ENCODE assay signal across 15 cellular contexts in genomic region chr1:164641353-164641730, GRCh38.
DNase-seq lines count a peak whose midpoint lies in the region; ATAC-seq and TF ChIP-seq lines count a peak whose summit lies in the region.
"Had no signal": no experiment of that assay in that cellular context is flagged by ENCODE, and none has a peak within 500 bp of the region (broad histone marks: within the 10 kb centered on the region; RNA-seq: fewer than 3 reads in every experiment).

No MANE protein-coding gene starts in this region.

- peak overlapping the region in 2 of 3 experiments; percentile 7 to 94 for H3K27ac Mint-ChIP-seq in nephron
- no peak overlapping the region for H3K27ac Mint-ChIP-seq in naive thymus-derived CD8-positive, alpha-beta T cell
- H3K27ac Mint-ChIP-seq: activated CD4-positive, alpha-beta memory T cell treated with anti-CD3 and anti-CD28 coated beads, Interleukin-2, amount 10 ng/mL, durations not matched to agents 7 days and 5 days; activated T-helper 17 cell treated with anti-CD3 and anti-CD28 coated beads, Interleukin-2, amount 50 U/mL, for 72 hours had no signal

- H3K4me3 ChIP-seq in heart right ventricle (no peak overlapping the region), choroid plexus epithelial cell (ENCODE audit: low read depth, low read length) (no peak overlapping the region)
- H3K4me3 ChIP-seq: ascending aorta had no signal

- H3K36me3 Mint-ChIP-seq in nephron (ENCODE audit: low read depth), result peaks cover 61% of the 10 kb centered on the region
- no peaks in the 10 kb centered on the region for H3K36me3 Mint-ChIP-seq in naive thymus-derived CD8-positive, alpha-beta T cell

- H3K27ac ChIP-seq in heart right ventricle, result peak overlapping the region in 9 of 10 donors; percentile 3 to 87 (median 72)

- peaks cover 17 to 95% (median 78%) of the 10 kb centered on the region in 9 donors for H3K4me1 ChIP-seq in heart right ventricle

- POLR2A ChIA-PET in naive thymus-derived CD8-positive, alpha-beta T cell (lab: Charles Lee), result no interaction called here

- no peaks in the 10 kb centered on the region for H3K27me3 ChIP-seq in heart right ventricle
- H3K27me3 ChIP-seq: ascending aorta had no signal

- DNase-seq in heart right ventricle (peak in 1 of 2 donors; percentile 20), cardiac septum (ENCODE audit: low spot score) (no peak), choroid plexus epithelial cell (ENCODE audit: low read depth) (peak; percentile 47), NCI-H345 (lab: John Stamatoyannopoulos, UW) (no peak), NCI-H69 (lab: John Stamatoyannopoulos, UW) (no peak)
- DNase-seq in naive thymus-derived CD8-positive, alpha-beta T cell, result no peak
- DNase-seq: activated CD4-positive, alpha-beta memory T cell treated with anti-CD3 and anti-CD28 coated beads, Interleukin-2, amount 10 ng/mL, durations not matched to agents 7 days and 5 days; kidney; NCI-H2029; NCI-H774; stimulated activated CD4-positive, alpha-beta T cell treated with anti-CD3 and anti-CD28 coated beads, Interleukin-4, amount 100 ng/mL, for 24 hours had no signal

- 67 to 69% methylated on average over 5 of the region's 5 CpGs for WGBS in heart right ventricle, 2 donors

- H3K9me3 ChIP-seq in heart right ventricle, result no peaks in the 10 kb centered on the region
- H3K9me3 ChIP-seq: ascending aorta had no signal

- no peaks in the 10 kb centered on the region for H3K36me3 ChIP-seq in heart right ventricle
- H3K36me3 ChIP-seq: ascending aorta had no signal

- TF ChIP-seq CTCF in heart right ventricle (IDR thresholded peaks at IDR 0.05) (no peak), choroid plexus epithelial cell (conservative IDR thresholded peaks at IDR 0.05; ENCODE audit: low read depth, low read length) (no peak), nephron (IDR thresholded peaks at IDR 0.05; ENCODE audit: unreplicated experiment in 3 of 3) (no peak)

- H3K4me3 Mint-ChIP-seq in nephron, result no peak overlapping the region
- no peak overlapping the region for H3K4me3 Mint-ChIP-seq in naive thymus-derived CD8-positive, alpha-beta T cell
- H3K4me3 Mint-ChIP-seq: activated CD4-positive, alpha-beta memory T cell treated with anti-CD3 and anti-CD28 coated beads, Interleukin-2, amount 10 ng/mL, durations not matched to agents 7 days and 5 days; activated T-helper 17 cell treated with anti-CD3 and anti-CD28 coated beads, Interleukin-2, amount 50 U/mL, for 72 hours had no signal

- H3K9me3 Mint-ChIP-seq in nephron, result no peaks in the 10 kb centered on the region
- peaks cover 0 to 2% (median 0%) of the 10 kb centered on the region in 9 donors for H3K9me3 Mint-ChIP-seq in naive thymus-derived CD8-positive, alpha-beta T cell

- intact Hi-C loops in heart right ventricle (cut with DNase I), result no loop called here
- intact Hi-C loops in cardiac septum (cut with DNase I), result loop anchor here (5.0 kb wide), 1 partner anchor 61 kb away; no protein-coding TSS in a partner anchor

- H3K27me3 Mint-ChIP-seq in nephron (ENCODE audit: low read depth), result no peaks in the 10 kb centered on the region
- no peaks in the 10 kb centered on the region for H3K27me3 Mint-ChIP-seq in naive thymus-derived CD8-positive, alpha-beta T cell
- H3K27me3 Mint-ChIP-seq: activated CD4-positive, alpha-beta memory T cell treated with anti-CD3 and anti-CD28 coated beads, Interleukin-2, amount 10 ng/mL, durations not matched to agents 7 days and 5 days; activated T-helper 17 cell treated with anti-CD3 and anti-CD28 coated beads, Interleukin-2, amount 50 U/mL, for 72 hours had no signal

- H3K4me1 Mint-ChIP-seq in nephron, result peaks cover 83% of the 10 kb centered on the region
- no peaks in the 10 kb centered on the region for H3K4me1 Mint-ChIP-seq in naive thymus-derived CD8-positive, alpha-beta T cell
- H3K4me1 Mint-ChIP-seq: activated CD4-positive, alpha-beta memory T cell treated with anti-CD3 and anti-CD28 coated beads, Interleukin-2, amount 10 ng/mL, durations not matched to agents 7 days and 5 days; activated T-helper 17 cell treated with anti-CD3 and anti-CD28 coated beads, Interleukin-2, amount 50 U/mL, for 72 hours had no signal

- ATAC-seq in heart right ventricle (peak in 2 of 8 donors; percentile 2 to 26), GM18858 (IDR thresholded peaks at IDR 0.05; ENCODE audit: unreplicated experiment) (no peak)
- ATAC-seq in naive thymus-derived CD8-positive, alpha-beta T cell, result no peak
- ATAC-seq: activated T-helper 17 cell treated with anti-CD3 and anti-CD28 coated beads, Interleukin-2, amount 50 U/mL, for 72 hours had no signal

Comparison
In these comparisons a context has a peak if more than half of its experiments do, and no peak if none do; other contexts are left out.
1. H3K27ac Mint-ChIP-seq: peak in nephron (2 of 3); none in naive thymus-derived CD8-positive, alpha-beta T cell (0 of 10).